8 cellular contexts compared by ENCODE assay signal in the genomic region with DNA sequence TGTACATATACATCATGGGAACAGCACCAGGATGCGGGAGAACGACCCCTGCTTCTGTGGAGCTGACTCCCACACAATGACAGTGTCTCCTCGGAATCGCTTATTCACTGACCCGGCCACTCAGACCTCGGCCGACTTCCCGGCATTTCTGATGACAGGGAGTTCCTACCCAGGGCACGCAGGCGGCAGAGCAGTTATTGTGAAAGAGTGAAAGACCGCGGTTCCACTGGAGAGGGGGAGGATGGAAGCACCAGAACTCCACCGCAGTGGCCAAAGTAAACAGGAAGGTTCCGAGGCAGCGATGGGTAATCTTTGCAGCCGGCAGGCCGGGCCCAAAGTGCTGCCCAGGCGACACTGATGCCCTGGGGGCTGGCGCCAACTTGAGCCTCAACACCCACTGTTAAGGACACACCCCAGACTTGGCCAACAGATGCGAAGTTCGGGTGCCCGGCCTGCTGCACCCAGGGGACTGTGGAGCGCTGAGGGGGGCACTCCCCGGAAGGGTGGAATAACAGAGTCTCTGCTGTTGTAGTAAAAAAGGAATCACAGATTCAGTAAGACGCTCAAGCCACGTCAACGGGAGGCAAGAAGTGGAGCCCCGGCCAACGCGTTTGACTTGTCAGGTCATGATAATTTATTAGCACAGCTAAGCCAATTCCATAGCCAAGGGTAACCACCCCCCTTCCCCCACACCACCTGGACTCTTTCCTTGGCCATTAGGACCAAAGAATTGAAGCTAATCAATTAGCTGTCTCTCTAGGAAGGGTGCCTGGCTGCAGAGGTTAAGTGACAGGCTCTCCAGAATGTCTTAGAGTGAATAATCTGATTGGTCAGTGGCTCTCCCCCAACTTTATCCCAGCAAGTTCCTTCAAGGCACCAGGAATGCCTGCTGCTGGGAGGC. TPM values are rescaled to one million over a fixed set of nuclear protein-coding genes. Genes with fewer than 3 reads are reported as not detected.
DNase-seq lines count a peak whose midpoint lies in the region; ATAC-seq and TF ChIP-seq lines count a peak whose summit lies in the region.

No MANE protein-coding gene starts in this region.

- TF ChIP-seq CTCF in fibroblast of pulmonary artery (IDR thresholded peaks at IDR 0.05; ENCODE audit: low read length, missing control alignments) (no peak), nephron (IDR thresholded peaks at IDR 0.05; ENCODE audit: unreplicated experiment in 3 of 3) (no peak)

- peaks cover 11% of the 10 kb centered on the region for H3K36me3 ChIP-seq in H7 (replicated peaks; ENCODE audit: control insufficient read depth, insufficient read depth, low read length)

- DNase-seq in H7: peak; percentile 66
- DNase-seq in fibroblast of pulmonary artery (ENCODE audit: low read depth): peak; percentile 94
- no peak for DNase-seq in activated CD4-positive, alpha-beta T cell treated with anti-CD3 and anti-CD28 coated beads, Interleukin-2, amount 10 ng/mL, durations not matched to agents 24 days and 14 days
- DNase-seq in activated T-helper 1 cell treated with anti-CD3 and anti-CD28 coated beads, Interleukin-12 subunit alpha, Interleukin-12 subunit beta, Interleukin-2, Interleukin-4 antibody, amounts not matched to agents 30 ng/mL and 10 ng/mL and 1 ng/mL, durations not matched to agents 14 hours and 24 hours and 36 hours (ENCODE audit: low spot score): no peak
- no peak for DNase-seq in stimulated activated naive CD4-positive, alpha-beta T cell treated with Interleukin-2 at 50 U/mL for 16 hours (lab: John Stamatoyannopoulos, UW)

- peaks cover 94% of the 10 kb centered on the region for H3K4me1 Mint-ChIP-seq in nephron
- H3K4me1 Mint-ChIP-seq in activated CD4-positive, alpha-beta T cell treated with anti-CD3 and anti-CD28 coated beads, Interleukin-2, amount 10 ng/mL, durations not matched to agents 24 days and 14 days: peaks cover 26% of the 10 kb centered on the region
- peaks cover 30% of the 10 kb centered on the region for H3K4me1 Mint-ChIP-seq in activated T-helper 1 cell treated with anti-CD3 and anti-CD28 coated beads, Interleukin-12 subunit alpha, Interleukin-12 subunit beta, Interleukin-2, Interleukin-4 antibody, amounts not matched to agents 30 ng/mL and 10 ng/mL and 1 ng/mL, durations not matched to agents 14 hours and 24 hours and 36 hours (ENCODE audit: low read depth)

- H3K27me3 ChIP-seq in H7 (ENCODE audit: control insufficient read depth, insufficient read depth, low read length): no peaks in the 10 kb centered on the region

- peaks cover 32% of the 10 kb centered on the region for H3K36me3 Mint-ChIP-seq in nephron (ENCODE audit: low read depth)
- peaks cover 19% of the 10 kb centered on the region for H3K36me3 Mint-ChIP-seq in activated CD4-positive, alpha-beta T cell treated with anti-CD3 and anti-CD28 coated beads, Interleukin-2, amount 10 ng/mL, durations not matched to agents 24 days and 14 days (ENCODE audit: low read depth)
- H3K36me3 Mint-ChIP-seq in activated T-helper 1 cell treated with anti-CD3 and anti-CD28 coated beads, Interleukin-12 subunit alpha, Interleukin-12 subunit beta, Interleukin-2, Interleukin-4 antibody, amounts not matched to agents 30 ng/mL and 10 ng/mL and 1 ng/mL, durations not matched to agents 14 hours and 24 hours and 36 hours (ENCODE audit: low read depth): peaks cover 22% of the 10 kb centered on the region

- no peaks in the 10 kb centered on the region for H3K9me3 Mint-ChIP-seq in nephron
- no peaks in the 10 kb centered on the region for H3K9me3 Mint-ChIP-seq in activated CD4-positive, alpha-beta T cell treated with anti-CD3 and anti-CD28 coated beads, Interleukin-2, amount 10 ng/mL, durations not matched to agents 24 days and 14 days
- H3K9me3 Mint-ChIP-seq in activated T-helper 1 cell treated with anti-CD3 and anti-CD28 coated beads, Interleukin-12 subunit alpha, Interleukin-12 subunit beta, Interleukin-2, Interleukin-4 antibody, amounts not matched to agents 30 ng/mL and 10 ng/mL and 1 ng/mL, durations not matched to agents 14 hours and 24 hours and 36 hours: no peaks in the 10 kb centered on the region

- peak overlapping the region; percentile 67 to 76 (median 70) for H3K4me3 Mint-ChIP-seq in nephron
- no peak overlapping the region for H3K4me3 Mint-ChIP-seq in activated CD4-positive, alpha-beta T cell treated with anti-CD3 and anti-CD28 coated beads, Interleukin-2, amount 10 ng/mL, durations not matched to agents 24 days and 14 days
- no peak overlapping the region for H3K4me3 Mint-ChIP-seq in activated T-helper 1 cell treated with anti-CD3 and anti-CD28 coated beads, Interleukin-12 subunit alpha, Interleukin-12 subunit beta, Interleukin-2, Interleukin-4 antibody, amounts not matched to agents 30 ng/mL and 10 ng/mL and 1 ng/mL, durations not matched to agents 14 hours and 24 hours and 36 hours

- intact Hi-C loops in activated CD4-positive, alpha-beta T cell treated with anti-CD3 and anti-CD28 coated beads, Interleukin-2, amount 10 ng/mL, durations not matched to agents 24 days and 14 days (cut with micrococcal nuclease): no loop called here
- intact Hi-C loops in activated T-helper 1 cell treated with anti-CD3 and anti-CD28 coated beads, Interleukin-12 subunit alpha, Interleukin-12 subunit beta, Interleukin-2, Interleukin-4 antibody, amounts not matched to agents 30 ng/mL and 10 ng/mL and 1 ng/mL, durations not matched to agents 14 hours and 24 hours and 36 hours (cut with micrococcal nuclease): no loop called here

- no peak overlapping the region for H3K4me3 ChIP-seq in H7 (ENCODE audit: insufficient read depth, low read depth, low read length)
- peak overlapping the region; percentile 36 for H3K4me3 ChIP-seq in fibroblast of pulmonary artery (replicated peaks; ENCODE audit: low read depth, low read length)

- H3K27me3 Mint-ChIP-seq in nephron (ENCODE audit: low read depth): peaks cover 3% of the 10 kb centered on the region
- H3K27me3 Mint-ChIP-seq in activated CD4-positive, alpha-beta T cell treated with anti-CD3 and anti-CD28 coated beads, Interleukin-2, amount 10 ng/mL, durations not matched to agents 24 days and 14 days: no peaks in the 10 kb centered on the region
- H3K27me3 Mint-ChIP-seq in activated T-helper 1 cell treated with anti-CD3 and anti-CD28 coated beads, Interleukin-12 subunit alpha, Interleukin-12 subunit beta, Interleukin-2, Interleukin-4 antibody, amounts not matched to agents 30 ng/mL and 10 ng/mL and 1 ng/mL, durations not matched to agents 14 hours and 24 hours and 36 hours (ENCODE audit: insufficient read depth): no peaks in the 10 kb centered on the region

- peak; percentile 57 for ATAC-seq in SK-N-SH treated with all-trans-retinoic acid at 6 μM for 48 hours
- ATAC-seq in HG03432 (IDR thresholded peaks at IDR 0.05; ENCODE audit: unreplicated experiment): no peak

- peak overlapping the region; percentile 88 to 94 (median 91) for H3K27ac Mint-ChIP-seq in nephron
- H3K27ac Mint-ChIP-seq in activated CD4-positive, alpha-beta T cell treated with anti-CD3 and anti-CD28 coated beads, Interleukin-2, amount 10 ng/mL, durations not matched to agents 24 days and 14 days: no peak overlapping the region
- no peak overlapping the region for H3K27ac Mint-ChIP-seq in activated T-helper 1 cell treated with anti-CD3 and anti-CD28 coated beads, Interleukin-12 subunit alpha, Interleukin-12 subunit beta, Interleukin-2, Interleukin-4 antibody, amounts not matched to agents 30 ng/mL and 10 ng/mL and 1 ng/mL, durations not matched to agents 14 hours and 24 hours and 36 hours

TF ChIP-seq in SK-N-SH treated with all-trans-retinoic acid at 6 μM for 48 hours, 23 proteins besides CTCF, POLR2A, EP300 and RAD21:
- TF ChIP-seq BACH2 (CRISPR knock-in tag; IDR thresholded peaks at IDR 0.05; ENCODE audit: borderline replicate concordance) (no peak), SNAI2 (CRISPR knock-in tag; IDR thresholded peaks at IDR 0.05) (0 out of 2 replicates have a peak, but pooled peaks have one; percentile 6), ZFP3 (CRISPR knock-in tag; IDR thresholded peaks at IDR 0.05) (0 out of 2 replicates have a peak, but pooled peaks have one; percentile 5)

RNA-seq across cellular contexts. Expression of a gene that starts 5.8 kb away (rescaled TPM):
- 16.1 and 17.3 TPM in 2 replicates for total RNA-seq in H7 (2014; rRNA removed; shearing (Covaris generic))
- total RNA-seq in activated CD4-positive, alpha-beta T cell treated with anti-CD3 and anti-CD28 coated beads, Interleukin-2, amount 10 ng/mL, durations not matched to agents 24 days and 14 days: 67.5 and 74.3 TPM in 2 replicates
- total RNA-seq in activated T-helper 1 cell treated with anti-CD3 and anti-CD28 coated beads, Interleukin-12 subunit alpha, Interleukin-12 subunit beta, Interleukin-2, Interleukin-4 antibody, amounts not matched to agents 30 ng/mL and 10 ng/mL and 1 ng/mL, durations not matched to agents 14 hours and 24 hours and 36 hours: 71.6 and 77.4 TPM in 2 replicates

RNA-seq across cellular contexts. Expression of a gene that starts 59.5 kb away (rescaled TPM):
- total RNA-seq in H7 (2014; rRNA removed; shearing (Covaris generic)): not detected in 2 replicates
- total RNA-seq in activated CD4-positive, alpha-beta T cell treated with anti-CD3 and anti-CD28 coated beads, Interleukin-2, amount 10 ng/mL, durations not matched to agents 24 days and 14 days: 0.28 TPM in 1 of 2 replicates, not detected in the other
- total RNA-seq in activated T-helper 1 cell treated with anti-CD3 and anti-CD28 coated beads, Interleukin-12 subunit alpha, Interleukin-12 subunit beta, Interleukin-2, Interleukin-4 antibody, amounts not matched to agents 30 ng/mL and 10 ng/mL and 1 ng/mL, durations not matched to agents 14 hours and 24 hours and 36 hours: 0.24 TPM in 1 of 2 replicates, not detected in the other

Comparison
In these comparisons a context has a peak if more than half of its experiments do, and no peak if none do; other contexts are left out.
1. DNase-seq: peak in H7 (single experiment) and fibroblast of pulmonary artery (single experiment); none in activated CD4-positive, alpha-beta T cell treated with anti-CD3 and anti-CD28 coated beads, Interleukin-2, amount 10 ng/mL, durations not matched to agents 24 days and 14 days (single experiment), activated T-helper 1 cell treated with anti-CD3 and anti-CD28 coated beads, Interleukin-12 subunit alpha, Interleukin-12 subunit beta, Interleukin-2, Interleukin-4 antibody, amounts not matched to agents 30 ng/mL and 10 ng/mL and 1 ng/mL, durations not matched to agents 14 hours and 24 hours and 36 hours (single experiment) and stimulated activated naive CD4-positive, alpha-beta T cell treated with Interleukin-2 at 50 U/mL for 16 hours (single experiment).
2. H3K27ac Mint-ChIP-seq: peak in nephron (3 of 3); none in activated CD4-positive, alpha-beta T cell treated with anti-CD3 and anti-CD28 coated beads, Interleukin-2, amount 10 ng/mL, durations not matched to agents 24 days and 14 days (single experiment) and activated T-helper 1 cell treated with anti-CD3 and anti-CD28 coated beads, Interleukin-12 subunit alpha, Interleukin-12 subunit beta, Interleukin-2, Interleukin-4 antibody, amounts not matched to agents 30 ng/mL and 10 ng/mL and 1 ng/mL, durations not matched to agents 14 hours and 24 hours and 36 hours (single experiment).
3. H3K4me3 Mint-ChIP-seq: peak in nephron (3 of 3); none in activated CD4-positive, alpha-beta T cell treated with anti-CD3 and anti-CD28 coated beads, Interleukin-2, amount 10 ng/mL, durations not matched to agents 24 days and 14 days (single experiment) and activated T-helper 1 cell treated with anti-CD3 and anti-CD28 coated beads, Interleukin-12 subunit alpha, Interleukin-12 subunit beta, Interleukin-2, Interleukin-4 antibody, amounts not matched to agents 30 ng/mL and 10 ng/mL and 1 ng/mL, durations not matched to agents 14 hours and 24 hours and 36 hours (single experiment).